ENCODE assay signal across 9 cellular contexts in the genomic region with DNA sequence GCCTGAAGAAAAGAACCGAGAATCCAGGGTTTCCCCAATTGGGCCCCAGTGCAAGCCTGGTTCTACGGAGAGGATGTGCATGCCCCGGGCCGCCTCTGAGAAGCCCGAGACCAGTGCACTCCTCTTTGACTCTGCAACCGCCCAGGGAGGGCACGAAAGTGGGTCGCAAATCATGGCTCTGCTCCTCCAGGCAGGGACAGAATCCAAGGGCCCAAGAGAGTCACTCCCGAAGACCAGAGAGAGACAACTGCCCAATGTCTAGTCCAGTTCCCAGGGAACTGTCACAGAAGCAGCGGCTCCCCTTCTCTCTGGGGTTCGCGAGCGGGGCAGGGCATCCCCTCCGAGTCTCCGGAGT.
DNase-seq lines count a peak whose midpoint lies in the region; ATAC-seq and TF ChIP-seq lines count a peak whose summit lies in the region.
"Had no signal": no experiment of that assay in that cellular context is flagged by ENCODE, and none has a peak within 500 bp of the region (broad histone marks: within the 10 kb centered on the region; RNA-seq: fewer than 3 reads in every experiment).

No MANE protein-coding gene starts in this region.

- TF ChIP-seq RAD21 in IMR-90 (IDR thresholded peaks at IDR 0.05; ENCODE audit: low read length), result no peak

- TF ChIP-seq POLR2A in IMR-90 (IDR thresholded peaks at IDR 0.05; ENCODE audit: low read depth, low read length), result no peak

- H3K36me3 ChIP-seq in BLaER1, result no peaks in the 10 kb centered on the region
- no peaks in the 10 kb centered on the region for H3K36me3 ChIP-seq in IMR-90 (ENCODE audit: control insufficient read depth, insufficient read depth, low read length)
- H3K36me3 ChIP-seq in iPS-15b (ENCODE audit: control insufficient read depth, insufficient read depth, low read length), result no peaks in the 10 kb centered on the region
- no peaks in the 10 kb centered on the region for H3K36me3 ChIP-seq in psoas muscle (ENCODE audit: insufficient read depth in 1 of 2, low read depth in 1 of 2)

- no peak overlapping the region for H2BK5ac ChIP-seq in IMR-90 (ENCODE audit: low read depth, low read length, poor library complexity, severe bottlenecking)

- intact Hi-C loops in IMR-90 (cut with micrococcal nuclease) (no loop called here), psoas muscle (cut with DNase I) (loop anchor here in 1 of 2 donors (10.0 kb wide), 1 partner anchor 61 kb away; no protein-coding TSS in a partner anchor)

- ATAC-seq in IMR-90 (ENCODE audit: low read depth) (no peak), psoas muscle (no peak), HG03159 (IDR thresholded peaks at IDR 0.05; ENCODE audit: unreplicated experiment) (no peak), GM19035 (IDR thresholded peaks at IDR 0.05; ENCODE audit: unreplicated experiment) (no peak), GM18909 (IDR thresholded peaks at IDR 0.05; ENCODE audit: poor library complexity, unreplicated experiment) (no peak)

- no peak overlapping the region for H3K14ac ChIP-seq in IMR-90 (replicated peaks; ENCODE audit: low read depth, low read length)

- H3K9ac ChIP-seq in BLaER1 (no peak overlapping the region), IMR-90 (ENCODE audit: low read depth, low read length) (no peak overlapping the region), iPS-15b (ENCODE audit: low read depth, low read length) (no peak overlapping the region)

- H3K4me3 ChIP-seq in BLaER1 (peak overlapping the region; percentile 68), IMR-90 (ENCODE audit: insufficient read depth, low read depth, low read length) (no peak overlapping the region), iPS-15b (ENCODE audit: low read depth, low read length) (peak overlapping the region; percentile 79), psoas muscle (peak overlapping the region; percentile 82)

- POLR2A ChIA-PET in IMR-90 (lab: Charles Lee; ENCODE audit: unreplicated experiment), result no interaction called here

- peak overlapping the region; percentile 49 for H2AFZ ChIP-seq in IMR-90 (replicated peaks; ENCODE audit: low read length, poor library complexity)

- in situ Hi-C loops in IMR-90 (cut with MboI; ENCODE audit: low sequenced_read_pairs), result no loop called here

- no peak overlapping the region for H4K5ac ChIP-seq in IMR-90 (ENCODE audit: low read depth, low read length)

- dilution Hi-C loops in IMR-90 (cut with HindIII; ENCODE audit: low sequenced_read_pairs, unreplicated experiment), result no loop called here

- DNase-seq in IMR-90, result no peak
- no peak for DNase-seq in psoas muscle
- DNase-seq in H4 (ENCODE audit: low spot score), result no peak
- DNase-seq: foreskin keratinocyte had no signal

- H3K27me3 ChIP-seq in BLaER1, result peaks cover 76% of the 10 kb centered on the region
- H3K27me3 ChIP-seq in IMR-90 (ENCODE audit: control insufficient read depth, insufficient read depth, low read length), result peaks cover 88% of the 10 kb centered on the region
- H3K27me3 ChIP-seq in iPS-15b (ENCODE audit: control insufficient read depth, insufficient read depth, low read length), result peaks cover 75% of the 10 kb centered on the region
- no peaks in the 10 kb centered on the region for H3K27me3 ChIP-seq in psoas muscle (ENCODE audit: insufficient read depth in 3 of 3, low read length in 2 of 3)

- H3K9me3 ChIP-seq in BLaER1 (no peaks in the 10 kb centered on the region), IMR-90 (ENCODE audit: control insufficient read depth, insufficient read depth, low read length) (no peaks in the 10 kb centered on the region), iPS-15b (ENCODE audit: control insufficient read depth, insufficient read depth, low read length) (no peaks in the 10 kb centered on the region), psoas muscle (no peaks in the 10 kb centered on the region)

- no peaks in the 10 kb centered on the region for H3K79me1 ChIP-seq in IMR-90 (ENCODE audit: low read depth in 1 of 2, low read length in 2 of 2)

- BruUV-seq in IMR-90 (replicated peaks; lab: Mats Ljungman, UMichigan), result no TSS peak

- WGBS in IMR-90 (ENCODE audit: extremely low coverage in 2 of 2, insufficient read length in 1 of 2), 2 experiments, result 5% methylated on average over 4 of the region's 15 CpGs; no CpG with 5 or more reads in 1 of the 2 experiments
- 30 to 37% (median 32%) methylated on average over 14 to 15 of the region's 15 CpGs for WGBS in psoas muscle, 3 donors

- no peak overlapping the region for H3K23ac ChIP-seq in IMR-90 (ENCODE audit: low read depth, low read length)

- H4K20me1 ChIP-seq in BLaER1 (peaks cover 44% of the 10 kb centered on the region), IMR-90 (ENCODE audit: insufficient read depth, low read length) (no peaks in the 10 kb centered on the region)

- no peak overlapping the region for H3K56ac ChIP-seq in IMR-90 (ENCODE audit: extremely low read depth, insufficient read depth, low read length)

- H4K91ac ChIP-seq in IMR-90 (ENCODE audit: insufficient read depth, low read depth, low read length), result no peak overlapping the region

- H3K9me1 ChIP-seq in IMR-90 (ENCODE audit: insufficient read depth, low read length), result no peaks in the 10 kb centered on the region

- H3K4me1 ChIP-seq in BLaER1 (peaks cover 17% of the 10 kb centered on the region), IMR-90 (ENCODE audit: control insufficient read depth, insufficient read depth, low read length) (no peaks in the 10 kb centered on the region; the same call in 1 of the 2 replicates), iPS-15b (ENCODE audit: control insufficient read depth, insufficient read depth, low read length) (peaks cover 8% of the 10 kb centered on the region), psoas muscle (peaks cover 25% of the 10 kb centered on the region)
- H3K4me1 ChIP-seq: foreskin keratinocyte had no signal

- H2BK120ac ChIP-seq in IMR-90 (ENCODE audit: low read depth, low read length), result no peak overlapping the region

- no peak overlapping the region for H4K8ac ChIP-seq in IMR-90 (ENCODE audit: low read depth in 2 of 2, low read length in 2 of 2)

- TF ChIP-seq CTCF in IMR-90 (conservative IDR thresholded peaks at IDR 0.05; ENCODE audit: low read depth, low read length) (no peak), psoas muscle (IDR thresholded peaks at IDR 0.05) (no peak)

- H2AK9ac ChIP-seq in IMR-90 (replicated peaks; ENCODE audit: low read depth, low read length, poor library complexity), result no peak overlapping the region

- no peak overlapping the region for H2BK15ac ChIP-seq in IMR-90 (ENCODE audit: low read depth, low read length)

- H2AK5ac ChIP-seq in IMR-90 (ENCODE audit: low read depth, low read length), result no peak overlapping the region

- H2BK20ac ChIP-seq in IMR-90 (ENCODE audit: low read depth, low read length), result no peak overlapping the region

- H3K27ac ChIP-seq in BLaER1 (no peak overlapping the region), IMR-90 (ENCODE audit: insufficient read depth, low read length) (no peak overlapping the region), psoas muscle (no peak overlapping the region)
- H3K27ac ChIP-seq: foreskin keratinocyte had no signal

- no peak overlapping the region for H3K18ac ChIP-seq in IMR-90 (ENCODE audit: low read depth, low read length)

- no peak overlapping the region for H3K4ac ChIP-seq in IMR-90 (ENCODE audit: low read depth, low read length)

- H3K4me2 ChIP-seq in BLaER1, result peak overlapping the region; percentile 98
- H3K4me2 ChIP-seq in IMR-90 (ENCODE audit: low read depth, low read length), result no peak overlapping the region; the same call in 1 of the 2 replicates

- CTCF ChIA-PET in IMR-90 (lab: Yijun Ruan, JAX), result no interaction called here

TF ChIP-seq in IMR-90, 13 proteins besides CTCF, POLR2A, EP300 and RAD21:
- no peak for TF ChIP-seq SMC3 (IDR thresholded peaks at IDR 0.05; ENCODE audit: low read depth, low read length)
- TF ChIP-seq, protein P1, sequence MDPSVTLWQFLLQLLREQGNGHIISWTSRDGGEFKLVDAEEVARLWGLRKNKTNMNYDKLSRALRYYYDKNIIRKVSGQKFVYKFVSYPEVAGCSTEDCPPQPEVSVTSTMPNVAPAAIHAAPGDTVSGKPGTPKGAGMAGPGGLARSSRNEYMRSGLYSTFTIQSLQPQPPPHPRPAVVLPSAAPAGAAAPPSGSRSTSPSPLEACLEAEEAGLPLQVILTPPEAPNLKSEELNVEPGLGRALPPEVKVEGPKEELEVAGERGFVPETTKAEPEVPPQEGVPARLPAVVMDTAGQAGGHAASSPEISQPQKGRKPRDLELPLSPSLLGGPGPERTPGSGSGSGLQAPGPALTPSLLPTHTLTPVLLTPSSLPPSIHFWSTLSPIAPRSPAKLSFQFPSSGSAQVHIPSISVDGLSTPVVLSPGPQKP (IDR thresholded peaks at IDR 0.05; ENCODE audit: borderline replicate concordance, low read depth, low read length), result no peak
- TF ChIP-seq NFE2L2 (IDR thresholded peaks at IDR 0.05; ENCODE audit: low read depth, low read length), result no peak
- TF ChIP-seq FOS (IDR thresholded peaks at IDR 0.05; ENCODE audit: low read depth, low read length), result no peak
- TF ChIP-seq, protein P2, sequence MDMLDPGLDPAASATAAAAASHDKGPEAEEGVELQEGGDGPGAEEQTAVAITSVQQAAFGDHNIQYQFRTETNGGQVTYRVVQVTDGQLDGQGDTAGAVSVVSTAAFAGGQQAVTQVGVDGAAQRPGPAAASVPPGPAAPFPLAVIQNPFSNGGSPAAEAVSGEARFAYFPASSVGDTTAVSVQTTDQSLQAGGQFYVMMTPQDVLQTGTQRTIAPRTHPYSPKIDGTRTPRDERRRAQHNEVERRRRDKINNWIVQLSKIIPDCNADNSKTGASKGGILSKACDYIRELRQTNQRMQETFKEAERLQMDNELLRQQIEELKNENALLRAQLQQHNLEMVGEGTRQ (IDR thresholded peaks at IDR 0.05; ENCODE audit: low read depth, low read length), result no peak
- no peak for TF ChIP-seq CHD1 (IDR thresholded peaks at IDR 0.05; ENCODE audit: low read depth, low read length)
- no peak for TF ChIP-seq BHLHE40 (IDR thresholded peaks at IDR 0.05; ENCODE audit: low read depth, low read length)
- no peak for TF ChIP-seq MAFK (IDR thresholded peaks at IDR 0.05; ENCODE audit: low read depth, low read length)
- TF ChIP-seq RFX5 (IDR thresholded peaks at IDR 0.05; ENCODE audit: low read depth, low read length), result no peak
TF ChIP-seq in IMR-90: peak in this region for 0.
